ENCODE assay signal across 19 cellular contexts in genomic region chr17:37286430-37286829, GRCh38.
"Had no signal": no experiment of that assay in that cellular context is flagged by ENCODE, and none has a peak within 500 bp of the region (broad histone marks: within the 10 kb centered on the region; RNA-seq: fewer than 3 reads in every experiment).

No MANE protein-coding gene starts in this region.

- H3K9me3 Mint-ChIP-seq: activated T-cell treated with anti-CD3 and anti-CD28 coated beads, Interleukin-2, amount 50 U/mL, for 24 hours; activated T-helper 2 cell treated with anti-CD3 and anti-CD28 coated beads, Interferon-gamma antibody, Interleukin-2, Interleukin-4, amounts not matched to agents 10 μg/mL and 5 μg/mL and 100 μg/mL, durations not matched to agents 14 hours and 24 hours and 36 hours; endodermal cell; naive thymus-derived CD4-positive, alpha-beta T cell had no signal

- DNase-seq: activated naive CD4-positive, alpha-beta T cell; activated T-cell treated with anti-CD3 and anti-CD28 coated beads, Interleukin-2, amount 50 U/mL, for 24 hours; adrenal gland; cortex of kidney; endodermal cell; kidney; lower lobe of right lung; naive thymus-derived CD4-positive, alpha-beta T cell; ovary; psoas muscle; spleen; stimulated activated CD4-positive, alpha-beta T cell treated with anti-CD3 and anti-CD28 coated beads, Interleukin-4, amount 100 ng/mL, for 1 hour; stimulated activated naive CD4-positive, alpha-beta T cell; upper lobe of left lung had no signal

- H3K27ac ChIP-seq: adrenal gland, lower lobe of right lung, ovary, psoas muscle, right atrium auricular region, spleen, thoracic aorta, upper lobe of left lung had no signal

- H3K27ac Mint-ChIP-seq: activated naive CD8-positive, alpha-beta T cell; activated T-cell treated with anti-CD3 and anti-CD28 coated beads, Interleukin-2, amount 50 U/mL, for 24 hours; activated T-helper 2 cell treated with anti-CD3 and anti-CD28 coated beads, Interferon-gamma antibody, Interleukin-2, Interleukin-4, amounts not matched to agents 10 μg/mL and 5 μg/mL and 100 μg/mL, durations not matched to agents 14 hours and 24 hours and 36 hours; endodermal cell; naive thymus-derived CD4-positive, alpha-beta T cell had no signal

- H3K27me3 ChIP-seq: adrenal gland, ovary, right atrium auricular region, spleen, upper lobe of left lung had no signal

- H3K4me3 Mint-ChIP-seq: activated naive CD8-positive, alpha-beta T cell; activated T-cell treated with anti-CD3 and anti-CD28 coated beads, Interleukin-2, amount 50 U/mL, for 24 hours; endodermal cell; naive thymus-derived CD4-positive, alpha-beta T cell had no signal

- H3K4me1 Mint-ChIP-seq: endodermal cell had no signal

- ATAC-seq: left lobe of liver; lower lobe of right lung; naive thymus-derived CD4-positive, alpha-beta T cell had no signal

- H3K27me3 Mint-ChIP-seq: activated naive CD8-positive, alpha-beta T cell; activated T-cell treated with anti-CD3 and anti-CD28 coated beads, Interleukin-2, amount 50 U/mL, for 24 hours; naive thymus-derived CD4-positive, alpha-beta T cell had no signal

- H3K9me3 ChIP-seq: adrenal gland, lower lobe of right lung, ovary, psoas muscle, right atrium auricular region, spleen, thoracic aorta, upper lobe of left lung had no signal

- H3K4me1 ChIP-seq: psoas muscle, right atrium auricular region had no signal
